In the genomic region with DNA sequence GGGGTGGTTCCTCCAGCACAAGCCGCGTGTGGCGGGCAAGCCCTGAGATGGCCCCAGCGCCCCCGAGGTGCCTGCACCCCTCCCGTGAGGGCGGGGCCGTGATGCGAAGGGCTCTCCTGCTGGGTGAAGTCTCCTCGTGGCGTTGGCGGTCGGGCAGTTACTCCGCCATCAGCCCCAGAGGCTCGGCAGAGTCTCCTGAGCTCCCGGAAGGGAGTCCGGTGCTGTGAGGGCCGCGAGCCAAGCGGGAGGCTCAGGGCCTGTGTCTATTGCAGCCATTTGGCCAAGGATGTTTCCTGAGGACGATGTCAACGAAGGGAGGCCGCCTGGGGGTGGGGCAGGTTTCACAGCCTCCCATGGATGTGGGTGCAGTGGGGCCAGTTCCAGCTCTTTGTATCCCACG, we compare ENCODE assay signal across 1 cellular context.
A peak's percentile ranks its signal among the peaks of the same experiment; 100 is the strongest.
TF ChIP-seq lines count a peak whose summit lies in the region.

No MANE protein-coding gene starts in this region.

TF ChIP-seq in HepG2, 621 proteins besides CTCF, POLR2A, EP300 and RAD21 (continued from another document):
- TF ChIP-seq, protein P1, sequence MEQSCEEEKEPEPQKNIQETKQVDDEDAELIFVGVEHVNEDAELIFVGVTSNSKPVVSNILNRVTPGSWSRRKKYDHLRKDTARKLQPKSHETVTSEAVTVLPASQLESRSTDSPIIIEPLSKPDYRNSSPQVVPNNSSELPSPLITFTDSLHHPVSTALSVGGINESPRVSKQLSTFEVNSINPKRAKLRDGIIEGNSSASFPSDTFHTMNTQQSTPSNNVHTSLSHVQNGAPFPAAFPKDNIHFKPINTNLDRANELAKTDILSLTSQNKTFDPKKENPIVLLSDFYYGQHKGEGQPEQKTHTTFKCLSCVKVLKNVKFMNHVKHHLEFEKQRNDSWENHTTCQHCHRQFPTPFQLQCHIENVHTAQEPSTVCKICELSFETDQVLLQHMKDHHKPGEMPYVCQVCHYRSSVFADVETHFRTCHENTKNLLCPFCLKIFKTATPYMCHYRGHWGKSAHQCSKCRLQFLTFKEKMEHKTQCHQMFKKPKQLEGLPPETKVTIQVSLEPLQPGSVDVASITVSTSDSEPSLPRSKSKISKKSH (CRISPR knock-in tag; IDR thresholded peaks at IDR 0.05; ENCODE audit: borderline replicate concordance): 0 out of 2 replicates have a peak, but pooled peaks have one; percentile 12
- TF ChIP-seq, protein P2, sequence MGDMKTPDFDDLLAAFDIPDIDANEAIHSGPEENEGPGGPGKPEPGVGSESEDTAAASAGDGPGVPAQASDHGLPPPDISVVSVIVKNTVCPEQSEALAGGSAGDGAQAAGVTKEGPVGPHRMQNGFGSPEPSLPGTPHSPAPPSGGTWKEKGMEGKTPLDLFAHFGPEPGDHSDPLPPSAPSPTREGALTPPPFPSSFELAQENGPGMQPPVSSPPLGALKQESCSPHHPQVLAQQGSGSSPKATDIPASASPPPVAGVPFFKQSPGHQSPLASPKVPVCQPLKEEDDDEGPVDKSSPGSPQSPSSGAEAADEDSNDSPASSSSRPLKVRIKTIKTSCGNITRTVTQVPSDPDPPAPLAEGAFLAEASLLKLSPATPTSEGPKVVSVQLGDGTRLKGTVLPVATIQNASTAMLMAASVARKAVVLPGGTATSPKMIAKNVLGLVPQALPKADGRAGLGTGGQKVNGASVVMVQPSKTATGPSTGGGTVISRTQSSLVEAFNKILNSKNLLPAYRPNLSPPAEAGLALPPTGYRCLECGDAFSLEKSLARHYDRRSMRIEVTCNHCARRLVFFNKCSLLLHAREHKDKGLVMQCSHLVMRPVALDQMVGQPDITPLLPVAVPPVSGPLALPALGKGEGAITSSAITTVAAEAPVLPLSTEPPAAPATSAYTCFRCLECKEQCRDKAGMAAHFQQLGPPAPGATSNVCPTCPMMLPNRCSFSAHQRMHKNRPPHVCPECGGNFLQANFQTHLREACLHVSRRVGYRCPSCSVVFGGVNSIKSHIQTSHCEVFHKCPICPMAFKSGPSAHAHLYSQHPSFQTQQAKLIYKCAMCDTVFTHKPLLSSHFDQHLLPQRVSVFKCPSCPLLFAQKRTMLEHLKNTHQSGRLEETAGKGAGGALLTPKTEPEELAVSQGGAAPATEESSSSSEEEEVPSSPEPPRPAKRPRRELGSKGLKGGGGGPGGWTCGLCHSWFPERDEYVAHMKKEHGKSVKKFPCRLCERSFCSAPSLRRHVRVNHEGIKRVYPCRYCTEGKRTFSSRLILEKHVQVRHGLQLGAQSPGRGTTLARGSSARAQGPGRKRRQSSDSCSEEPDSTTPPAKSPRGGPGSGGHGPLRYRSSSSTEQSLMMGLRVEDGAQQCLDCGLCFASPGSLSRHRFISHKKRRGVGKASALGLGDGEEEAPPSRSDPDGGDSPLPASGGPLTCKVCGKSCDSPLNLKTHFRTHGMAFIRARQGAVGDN (CRISPR knock-in tag; IDR thresholded peaks at IDR 0.05): peak; percentile 20
